ENCODE assay signal across 27 cellular contexts in genomic region chr1:3234956-3235355, GRCh38.
"Had no signal": no experiment of that assay in that cellular context is flagged by ENCODE, and none has a peak within 500 bp of the region (broad histone marks: within the 10 kb centered on the region; RNA-seq: fewer than 3 reads in every experiment).

No MANE protein-coding gene starts in this region.

- FAIRE-seq: urothelium cell line had no signal

- H3K4me3 ChIP-seq: stomach, suprapubic skin, testis, thoracic aorta, thyroid gland, tibial artery, tibial nerve, transverse colon, upper lobe of left lung, upper lobe of right lung, uterus, vagina had no signal

- ATAC-seq: stimulated activated effector memory CD8-positive, alpha-beta T cell treated with anti-CD3 and anti-CD28 coated beads, Interleukin-12 subunit alpha, Interleukin-12 subunit beta, amount 100 ng/mL, for 72 hours; stimulated activated memory B cell treated with anti-CD40 and anti-IgM and Interleukin-4, amounts not matched to agents 10 μg/mL and 1 μg/mL and 100 μg/mL, for 72 hours; stimulated activated naive B cell treated with anti-CD40 and anti-IgM and Interleukin-4, amounts not matched to agents 10 μg/mL and 1 μg/mL and 100 μg/mL, for 72 hours; stimulated activated naive CD8-positive, alpha-beta T cell treated with anti-CD3 and anti-CD28 coated beads, Interleukin-15, amount 100 ng/mL, for 72 hours; stimulated activated naive CD8-positive, alpha-beta T cell treated with anti-CD3 and anti-CD28 coated beads, Interleukin-15, Interleukin-2, amounts not matched to agents 100 U/mL and 50 U/mL, for 24 hours; upper lobe of right lung had no signal

- H3K4me1 ChIP-seq: suprapubic skin, testis, transverse colon, uterus, vagina had no signal

- H3K27ac ChIP-seq: stomach, suprapubic skin, testis, thoracic aorta, thyroid gland, tibial artery, tibial nerve, transverse colon, upper lobe of left lung, upper lobe of right lung, uterus, vagina had no signal

- H3K27me3 ChIP-seq: testis, thyroid gland, tibial artery, tibial nerve, transverse colon, upper lobe of left lung, upper lobe of right lung, uterus, vagina had no signal

- H3K36me3 ChIP-seq: stomach, suprapubic skin, thoracic aorta, thyroid gland, tibial artery, tibial nerve, transverse colon, upper lobe of left lung, upper lobe of right lung, uterus, vagina had no signal

- DNase-seq: stimulated activated CD4-positive, alpha-beta T cell treated with anti-CD3 and anti-CD28 coated beads, Interleukin-2, amount 100 ng/mL, for 48 hours; stimulated activated CD4-positive, alpha-beta T cell treated with anti-CD3 and anti-CD28 coated beads, Interleukin-4, amount 100 ng/mL, for 1 hour; stimulated activated CD4-positive, alpha-beta T cell treated with anti-CD3 and anti-CD28 coated beads, Interleukin-4, amount 100 ng/mL, for 24 hours; stimulated activated CD4-positive, alpha-beta T cell treated with anti-CD3 and anti-CD28 coated beads, Interleukin-4, amount 100 ng/mL, for 4 hours; stimulated activated CD8-positive, alpha-beta memory T cell treated with anti-CD3 and anti-CD28 coated beads, Interleukin-4, amount 100 ng/mL, for 48 hours; stimulated activated naive B cell treated with anti-CD40 and anti-IgM and Interleukin-4, amounts not matched to agents 10 μg/mL and 1 μg/mL and 100 μg/mL, for 72 hours; stimulated activated naive CD4-positive, alpha-beta T cell; stimulated activated naive CD4-positive, alpha-beta T cell treated with Interleukin-2 at 50 U/mL for 16 hours; stimulated activated naive CD8-positive, alpha-beta T cell treated with anti-CD3 and anti-CD28 coated beads, Interleukin-15, amount 100 ng/mL, for 72 hours; stimulated activated naive CD8-positive, alpha-beta T cell treated with anti-CD3 and anti-CD28 coated beads, Interleukin-15, Interleukin-2, amounts not matched to agents 100 U/mL and 50 U/mL, for 24 hours; stomach; substantia nigra; testis; thyroid gland; tibial artery; transverse colon; trophoblast cell; upper lobe of right lung; uterus had no signal

- H3K9me3 ChIP-seq: suprapubic skin, testis, thoracic aorta, thyroid gland, transverse colon, upper lobe of left lung, upper lobe of right lung, uterus, vagina had no signal
